ENCODE assay signal across 1 cellular context in the genomic region with DNA sequence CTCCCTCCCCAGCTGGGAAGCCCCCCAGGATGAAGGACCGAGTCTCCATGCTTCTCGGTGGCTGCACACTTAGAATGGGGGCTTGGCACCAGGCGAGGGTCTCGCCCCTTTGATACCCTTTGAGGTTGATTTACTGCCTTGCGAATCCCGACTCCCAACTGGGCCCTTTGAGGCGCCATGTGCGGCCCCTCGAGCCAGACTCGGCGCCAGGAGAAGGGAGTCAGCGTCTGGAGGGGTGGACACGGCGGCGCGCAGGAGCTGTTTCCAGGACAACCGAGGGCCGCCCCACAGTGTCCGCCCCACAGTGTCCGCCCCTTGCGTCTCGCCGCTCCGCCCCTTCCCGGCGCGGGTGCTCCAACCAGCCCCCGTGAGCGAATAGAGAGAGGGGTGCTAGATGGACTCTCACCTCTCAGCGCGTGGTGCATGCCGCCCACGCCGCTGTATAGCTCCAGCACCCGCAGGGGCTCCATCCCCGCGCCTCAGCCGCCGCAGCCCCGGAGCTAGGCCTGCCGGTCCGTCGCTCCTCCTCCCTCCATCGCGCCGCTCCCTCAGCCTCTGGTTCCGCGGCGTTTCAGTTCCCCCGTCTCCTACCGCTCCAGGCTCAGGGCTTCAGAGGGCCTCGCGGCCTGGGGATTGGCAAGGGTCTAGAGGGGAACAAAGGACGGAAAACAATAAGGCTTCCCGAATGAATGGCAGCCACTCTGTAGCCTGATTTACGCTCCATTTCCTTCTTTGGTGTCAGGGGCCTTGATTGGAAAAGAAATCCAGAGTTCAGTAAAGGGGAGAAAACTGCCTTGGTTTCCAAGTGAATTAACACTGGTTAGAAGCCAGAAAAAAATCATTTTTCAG.
A peak's percentile ranks its signal among the peaks of the same experiment; 100 is the strongest.
TF ChIP-seq lines count a peak whose summit lies in the region.

Gene TRDMT1, minus strand, starts transcription at position 508 of the 849 bp plus-strand sequence. Its CDS starts 38 bp downstream, at position 470.

TF ChIP-seq in HEK293, 187 proteins besides CTCF, POLR2A, EP300 and RAD21 (continued from another document):
- TF ChIP-seq ZNF701 (tag by site-specific recombination; IDR thresholded peaks at IDR 0.05): peak; percentile 65; the same call in 1 of the 2 replicates
- TF ChIP-seq SP3 (tag by site-specific recombination; IDR thresholded peaks at IDR 0.05): peak; percentile 95
- no peak; the same call in 1 of the 2 replicates for TF ChIP-seq ZNF768 (tag by site-specific recombination; IDR thresholded peaks at IDR 0.05)
- peak; percentile 85 for TF ChIP-seq IKZF3 (tag by site-specific recombination; IDR thresholded peaks at IDR 0.05)
- TF ChIP-seq ZNF302 (tag by site-specific recombination; IDR thresholded peaks at IDR 0.05; ENCODE audit: low read depth): peak; percentile 89; the same call in 1 of the 2 replicates
- peak; percentile 88 for TF ChIP-seq EGR2 (tag by site-specific recombination; IDR thresholded peaks at IDR 0.05; ENCODE audit: low read depth)
- TF ChIP-seq ZNF660 (tag by site-specific recombination; IDR thresholded peaks at IDR 0.05): peak; percentile 97
- no peak for TF ChIP-seq ZNF514 (tag by site-specific recombination; IDR thresholded peaks at IDR 0.05)
- TF ChIP-seq, protein P1, sequence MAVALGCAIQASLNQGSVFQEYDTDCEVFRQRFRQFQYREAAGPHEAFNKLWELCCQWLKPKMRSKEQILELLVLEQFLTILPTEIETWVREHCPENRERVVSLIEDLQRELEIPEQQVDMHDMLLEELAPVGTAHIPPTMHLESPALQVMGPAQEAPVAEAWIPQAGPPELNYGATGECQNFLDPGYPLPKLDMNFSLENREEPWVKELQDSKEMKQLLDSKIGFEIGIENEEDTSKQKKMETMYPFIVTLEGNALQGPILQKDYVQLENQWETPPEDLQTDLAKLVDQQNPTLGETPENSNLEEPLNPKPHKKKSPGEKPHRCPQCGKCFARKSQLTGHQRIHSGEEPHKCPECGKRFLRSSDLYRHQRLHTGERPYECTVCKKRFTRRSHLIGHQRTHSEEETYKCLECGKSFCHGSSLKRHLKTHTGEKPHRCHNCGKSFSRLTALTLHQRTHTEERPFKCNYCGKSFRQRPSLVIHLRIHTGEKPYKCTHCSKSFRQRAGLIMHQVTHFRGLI (tag by site-specific recombination; IDR thresholded peaks at IDR 0.05): peak; percentile 86
- TF ChIP-seq ZNF341 (tag by site-specific recombination; IDR thresholded peaks at IDR 0.05; ENCODE audit: low read depth): peak; percentile 61
- peak; percentile 94 for TF ChIP-seq OVOL3 (tag by site-specific recombination; IDR thresholded peaks at IDR 0.05)
- TF ChIP-seq ZNF518A (tag by site-specific recombination; conservative IDR thresholded peaks at IDR 0.05; ENCODE audit: low read depth): peak; percentile 91
- peak; percentile 32; the same call in 1 of the 2 replicates for TF ChIP-seq ZNF626 (tag by site-specific recombination; IDR thresholded peaks at IDR 0.05)
- TF ChIP-seq BCL11A (tag by site-specific recombination; IDR thresholded peaks at IDR 0.05; ENCODE audit: low read depth): peak; percentile 59; the same call in 1 of the 2 replicates
- TF ChIP-seq GLI2 (tag by site-specific recombination; IDR thresholded peaks at IDR 0.05; ENCODE audit: borderline replicate concordance, low read depth): no peak
- TF ChIP-seq ZXDB (tag by site-specific recombination; IDR thresholded peaks at IDR 0.05): peak; percentile 100
- TF ChIP-seq, protein P2, sequence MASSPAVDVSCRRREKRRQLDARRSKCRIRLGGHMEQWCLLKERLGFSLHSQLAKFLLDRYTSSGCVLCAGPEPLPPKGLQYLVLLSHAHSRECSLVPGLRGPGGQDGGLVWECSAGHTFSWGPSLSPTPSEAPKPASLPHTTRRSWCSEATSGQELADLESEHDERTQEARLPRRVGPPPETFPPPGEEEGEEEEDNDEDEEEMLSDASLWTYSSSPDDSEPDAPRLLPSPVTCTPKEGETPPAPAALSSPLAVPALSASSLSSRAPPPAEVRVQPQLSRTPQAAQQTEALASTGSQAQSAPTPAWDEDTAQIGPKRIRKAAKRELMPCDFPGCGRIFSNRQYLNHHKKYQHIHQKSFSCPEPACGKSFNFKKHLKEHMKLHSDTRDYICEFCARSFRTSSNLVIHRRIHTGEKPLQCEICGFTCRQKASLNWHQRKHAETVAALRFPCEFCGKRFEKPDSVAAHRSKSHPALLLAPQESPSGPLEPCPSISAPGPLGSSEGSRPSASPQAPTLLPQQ (tag by site-specific recombination; IDR thresholded peaks at IDR 0.05): peak; percentile 93
- peak; percentile 90 for TF ChIP-seq GLIS1 (tag by site-specific recombination; IDR thresholded peaks at IDR 0.05)
- TF ChIP-seq ZNF610 (tag by site-specific recombination; IDR thresholded peaks at IDR 0.05; ENCODE audit: borderline replicate concordance): peak; percentile 94
- 0 out of 2 replicates have a peak, but pooled peaks have one; percentile 62 for TF ChIP-seq HOXD13 (CRISPR knock-in tag; IDR thresholded peaks at IDR 0.05; ENCODE audit: borderline replicate concordance)
- peak; percentile 95 for TF ChIP-seq KLF7 (tag by site-specific recombination; IDR thresholded peaks at IDR 0.05; ENCODE audit: borderline replicate concordance)
- TF ChIP-seq, protein P3, sequence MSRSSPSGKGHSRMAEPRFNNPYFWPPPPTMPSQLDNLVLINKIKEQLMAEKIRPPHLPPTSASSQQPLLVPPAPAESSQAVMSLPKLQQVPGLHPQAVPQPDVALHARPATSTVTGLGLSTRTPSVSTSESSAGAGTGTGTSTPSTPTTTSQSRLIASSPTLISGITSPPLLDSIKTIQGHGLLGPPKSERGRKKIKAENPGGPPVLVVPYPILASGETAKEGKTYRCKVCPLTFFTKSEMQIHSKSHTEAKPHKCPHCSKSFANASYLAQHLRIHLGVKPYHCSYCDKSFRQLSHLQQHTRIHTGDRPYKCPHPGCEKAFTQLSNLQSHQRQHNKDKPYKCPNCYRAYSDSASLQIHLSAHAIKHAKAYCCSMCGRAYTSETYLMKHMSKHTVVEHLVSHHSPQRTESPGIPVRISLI (tag by site-specific recombination; IDR thresholded peaks at IDR 0.05): peak; percentile 34; the same call in 1 of the 2 replicates
- no peak for TF ChIP-seq ZNF202 (tag by site-specific recombination; IDR thresholded peaks at IDR 0.05; ENCODE audit: borderline replicate concordance)
- peak; percentile 13; the same call in 1 of the 2 replicates for TF ChIP-seq ZNF585B (tag by site-specific recombination; IDR thresholded peaks at IDR 0.05)
- TF ChIP-seq ZNF639 (tag by site-specific recombination; IDR thresholded peaks at IDR 0.05): peak; percentile 96
- TF ChIP-seq ZNF677 (tag by site-specific recombination; IDR thresholded peaks at IDR 0.05): no peak
- TF ChIP-seq ZBTB10 (tag by site-specific recombination; IDR thresholded peaks at IDR 0.05): peak; percentile 93
- TF ChIP-seq ZNF16 (tag by site-specific recombination; IDR thresholded peaks at IDR 0.05; ENCODE audit: low read depth): no peak
- TF ChIP-seq HOXC10 (CRISPR knock-in tag; IDR thresholded peaks at IDR 0.05): no peak
- no peak for TF ChIP-seq ZNF558 (tag by site-specific recombination; IDR thresholded peaks at IDR 0.05)
- TF ChIP-seq ELK4 (IDR thresholded peaks at IDR 0.05; ENCODE audit: borderline replicate concordance, low read depth, low read length): no peak
- peak; percentile 85 for TF ChIP-seq ZNF629 (tag by site-specific recombination; IDR thresholded peaks at IDR 0.05)
- peak; percentile 62; the same call in 1 of the 2 replicates for TF ChIP-seq ZBTB44 (tag by site-specific recombination; IDR thresholded peaks at IDR 0.05)
- TF ChIP-seq ZNF501 (tag by site-specific recombination; IDR thresholded peaks at IDR 0.05): peak; percentile 98
- TF ChIP-seq ZNF76 (tag by site-specific recombination; IDR thresholded peaks at IDR 0.05; ENCODE audit: borderline replicate concordance, low read depth): peak; percentile 89
- peak; percentile 76; the same call in 1 of the 2 replicates for TF ChIP-seq WT1 (tag by site-specific recombination; IDR thresholded peaks at IDR 0.05)
- 0 out of 2 replicates have a peak, but pooled peaks have one; percentile 21 for TF ChIP-seq ZNF624 (tag by site-specific recombination; IDR thresholded peaks at IDR 0.05)
